Comparison of ENCODE assay signal across 8 cellular contexts in the genomic region with DNA sequence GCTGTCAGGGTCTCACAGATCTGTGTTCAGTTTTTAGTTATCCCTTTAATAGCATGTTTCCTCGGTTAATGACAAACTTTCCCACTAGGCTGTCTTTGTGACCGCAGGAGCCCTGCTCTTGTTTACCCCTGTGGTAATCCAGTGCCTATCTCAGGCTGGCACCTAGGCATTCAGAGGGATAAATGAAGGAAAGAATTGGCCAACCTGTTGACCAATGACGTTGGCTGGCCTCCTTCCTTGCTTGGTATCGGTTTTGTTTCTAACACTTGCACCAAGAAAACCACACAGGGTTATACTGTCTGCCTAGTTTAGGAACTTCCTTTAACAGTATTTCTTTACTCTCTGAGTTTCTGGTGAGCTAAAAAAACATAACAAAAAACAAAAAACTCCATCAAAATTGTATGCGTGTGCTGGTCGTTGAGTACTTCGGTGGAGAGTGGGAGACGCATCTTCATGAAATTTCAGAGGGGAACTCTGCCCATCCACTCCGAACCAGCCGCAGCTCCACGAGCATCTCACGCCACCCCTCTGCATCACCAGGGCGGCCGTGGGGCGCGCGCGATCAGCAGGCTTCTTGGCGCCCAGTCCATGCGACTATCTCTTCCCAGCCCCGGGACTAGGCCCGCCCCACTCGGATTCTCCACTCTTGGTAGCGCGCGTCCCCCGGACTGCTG. TPM values are rescaled to one million over a fixed set of nuclear protein-coding genes. Genes with fewer than 3 reads are reported as not detected.
DNase-seq lines count a peak whose midpoint lies in the region; ATAC-seq and TF ChIP-seq lines count a peak whose summit lies in the region.

No MANE protein-coding gene starts in this region.

- DNase-seq in GM13976 (ENCODE audit: low spot score) (peak; percentile 48), GM23338 (ENCODE audit: low spot score) (peak; percentile 21), MG63 (no peak), MCF 10A (ENCODE audit: unreplicated experiment) (no peak), left colon (no peak), NCI-H748 treated with DMSO at 0.1 percent for 48 hours (lab: John Stamatoyannopoulos, UW) (no peak), DMS79 treated with DMSO at 0.1 percent for 48 hours (lab: John Stamatoyannopoulos, UW) (no peak)

- H3K27me3 Mint-ChIP-seq in GM23338 (ENCODE audit: insufficient read depth, low read depth, poor library complexity) (peaks cover 20% of the 10 kb centered on the region), MCF 10A (ENCODE audit: insufficient read depth, unreplicated experiment) (no peaks in the 10 kb centered on the region)

- no peaks in the 10 kb centered on the region for H3K9me3 ChIP-seq in MG63
- H3K9me3 ChIP-seq in stomach smooth muscle (ENCODE audit: control insufficient read depth in 2 of 2, low read length in 2 of 2), result no peaks in the 10 kb centered on the region

- H3K79me2 ChIP-seq in GM23338 (replicated peaks; ENCODE audit: insufficient read depth), result no peaks in the 10 kb centered on the region

- H3K4me1 ChIP-seq in GM23338 (ENCODE audit: insufficient read depth) (peaks cover 20% of the 10 kb centered on the region), stomach smooth muscle (ENCODE audit: control insufficient read depth, insufficient read depth, low read length) (peaks cover 15% of the 10 kb centered on the region)

- CTCF ChIA-PET in MCF 10A (lab: Yijun Ruan, JAX), result interaction anchor here (0.7 to 5.7 kb wide), 7 partner anchors 9 to 57 kb away, joined by 3 to 50 read pairs (median 4); partner anchors contain the start of gene SRSF8

- BruUV-seq in MCF 10A (replicated peaks; lab: Mats Ljungman, UMichigan), result no TSS peak

- H3K36me3 ChIP-seq in GM23338 (ENCODE audit: insufficient read depth) (no peaks in the 10 kb centered on the region), MG63 (no peaks in the 10 kb centered on the region), stomach smooth muscle (ENCODE audit: control insufficient read depth in 2 of 2, insufficient read depth in 2 of 2, low read length in 2 of 2) (no peaks in the 10 kb centered on the region)

- H3K4me1 Mint-ChIP-seq in GM23338 (peaks cover 42% of the 10 kb centered on the region), MCF 10A (ENCODE audit: insufficient read depth, unreplicated experiment) (peaks cover 43% of the 10 kb centered on the region)

- H3K27ac ChIP-seq in GM23338 (ENCODE audit: low read depth) (no peak overlapping the region), stomach smooth muscle (ENCODE audit: low read length) (peak overlapping the region; percentile 82)

- peak overlapping the region; percentile 84 for H2AFZ ChIP-seq in GM23338

- H3K4me2 ChIP-seq in GM23338, result peak overlapping the region; percentile 89

- peak overlapping the region; percentile 88 for H3K4me3 ChIP-seq in GM23338
- peak overlapping the region; percentile 58 for H3K4me3 ChIP-seq in MG63
- peak overlapping the region; percentile 79 to 89 for H3K4me3 ChIP-seq in stomach smooth muscle (ENCODE audit: low read length in 2 of 2)

- H3K4me3 Mint-ChIP-seq in GM23338, result peak overlapping the region; percentile 74
- H3K4me3 Mint-ChIP-seq in MCF 10A (ENCODE audit: unreplicated experiment), result peak overlapping the region; percentile 85

- peaks cover 4% of the 10 kb centered on the region; the same call in 1 of the 2 replicates for H3F3A ChIP-seq in GM23338 (replicated peaks; ENCODE audit: low read depth)

- no peak overlapping the region for H3K27ac Mint-ChIP-seq in GM23338
- no peak overlapping the region for H3K27ac Mint-ChIP-seq in MCF 10A (ENCODE audit: low read depth, unreplicated experiment)

- ATAC-seq in GM23338 (no peak; the same call in 2 of the 3 replicates), left colon (peak; percentile 19)

- TF ChIP-seq CTCF in GM13976 (IDR thresholded peaks at IDR 0.05; ENCODE audit: borderline replicate concordance, control extremely low read depth, extremely low read depth, insufficient read depth, missing control alignments) (no peak), GM23338 (conservative IDR thresholded peaks at IDR 0.05; ENCODE audit: low read depth in 2 of 2) (no peak), MCF 10A (IDR thresholded peaks at IDR 0.05; ENCODE audit: unreplicated experiment) (no peak)

- H3K27me3 ChIP-seq in GM23338 (ENCODE audit: insufficient read depth), result peaks cover 36% of the 10 kb centered on the region
- no peaks in the 10 kb centered on the region for H3K27me3 ChIP-seq in MG63
- no peaks in the 10 kb centered on the region for H3K27me3 ChIP-seq in stomach smooth muscle (ENCODE audit: control insufficient read depth in 1 of 2, insufficient read depth in 2 of 2, low read length in 2 of 2)

- no peaks in the 10 kb centered on the region for H3K9me2 ChIP-seq in GM23338 (ENCODE audit: insufficient read depth)

- in situ Hi-C loops in GM13976 (cut with MboI; ENCODE audit: low sequenced_read_pairs, unreplicated experiment), result no loop called here

- H3K36me3 Mint-ChIP-seq in GM23338 (ENCODE audit: low read depth) (no peaks in the 10 kb centered on the region; the same call in 2 of the 3 replicates), MCF 10A (ENCODE audit: insufficient read depth, unreplicated experiment) (no peaks in the 10 kb centered on the region)

- H3K9me3 Mint-ChIP-seq in GM23338 (no peaks in the 10 kb centered on the region), MCF 10A (ENCODE audit: unreplicated experiment) (no peaks in the 10 kb centered on the region)

- peak overlapping the region; percentile 60 to 66 for H3K9ac ChIP-seq in stomach smooth muscle (ENCODE audit: low read length in 2 of 2)

- POLR2A ChIA-PET in MCF 10A (lab: Yijun Ruan, JAX), result interaction anchor here (1.1 to 10.3 kb wide), 12 partner anchors 13 to 701 kb away, joined by 3 to 123 read pairs (median 26); partner anchors contain the start of genes CEP57, CWC15, FAM76B and KDM4D

- intact Hi-C loops in MCF 10A (cut with micrococcal nuclease) (loop anchor here (1.0 kb wide), 1 partner anchor 21 kb away; no protein-coding TSS in a partner anchor), left colon (cut with DNase I, micrococcal nuclease) (no loop called here)

- H4K20me1 ChIP-seq in GM23338 (replicated peaks; ENCODE audit: insufficient read depth), result no peaks in the 10 kb centered on the region; the same call in 1 of the 2 replicates

TF ChIP-seq in GM23338, 12 proteins besides CTCF, POLR2A, EP300 and RAD21 (continues in another document):
- no peak for TF ChIP-seq NANOG (IDR thresholded peaks at IDR 0.05; ENCODE audit: borderline replicate concordance)
- no peak for TF ChIP-seq CREB1 (CRISPR knock-in tag; IDR thresholded peaks at IDR 0.05; ENCODE audit: low read depth)
- TF ChIP-seq STAT1 (IDR thresholded peaks at IDR 0.05; ENCODE audit: unreplicated experiment), result no peak
- no peak for TF ChIP-seq EZH2phosphoT487 (IDR thresholded peaks at IDR 0.05; ENCODE audit: unreplicated experiment)
- TF ChIP-seq, protein P1, sequence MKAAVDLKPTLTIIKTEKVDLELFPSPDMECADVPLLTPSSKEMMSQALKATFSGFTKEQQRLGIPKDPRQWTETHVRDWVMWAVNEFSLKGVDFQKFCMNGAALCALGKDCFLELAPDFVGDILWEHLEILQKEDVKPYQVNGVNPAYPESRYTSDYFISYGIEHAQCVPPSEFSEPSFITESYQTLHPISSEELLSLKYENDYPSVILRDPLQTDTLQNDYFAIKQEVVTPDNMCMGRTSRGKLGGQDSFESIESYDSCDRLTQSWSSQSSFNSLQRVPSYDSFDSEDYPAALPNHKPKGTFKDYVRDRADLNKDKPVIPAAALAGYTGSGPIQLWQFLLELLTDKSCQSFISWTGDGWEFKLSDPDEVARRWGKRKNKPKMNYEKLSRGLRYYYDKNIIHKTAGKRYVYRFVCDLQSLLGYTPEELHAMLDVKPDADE (IDR thresholded peaks at IDR 0.05), result no peak

RNA-seq across cellular contexts. Expression of gene ENDOD1, which starts 0.6 kb away (rescaled TPM):
- 4.0 and 4.4 TPM in 2 replicates for total RNA-seq in GM23338 (2014; rRNA removed; shearing (Covaris generic))
- polyA plus RNA-seq in GM23338 (2016; fragmentation: Nextera tagmentation; extraction: Ambion mirVana), result 0.76 and 1.1 TPM in 2 replicates
- 5.4 and 6.4 TPM in 2 replicates for total RNA-seq in MG63 (2014; rRNA removed; shearing (Covaris generic); ENCODE audit: low replicate concordance)
- total RNA-seq in MCF 10A (2022), result 10.8 and 11.4 TPM in 2 replicates
- total RNA-seq in left colon, result 100 to 1,000 TPM in 1 of 2 donors, 10 to 100 TPM in 1; 98.9 to 108 TPM

RNA-seq across cellular contexts. Expression of gene SRSF8, which starts 22.4 kb away (rescaled TPM):
- total RNA-seq in GM23338 (2014; rRNA removed; shearing (Covaris generic)), result 11.0 and 12.6 TPM in 2 replicates
- polyA plus RNA-seq in GM23338 (2016; fragmentation: Nextera tagmentation; extraction: Ambion mirVana), result 18.2 and 19.9 TPM in 2 replicates
- total RNA-seq in MG63 (2014; rRNA removed; shearing (Covaris generic); ENCODE audit: low replicate concordance), result 5.0 and 5.8 TPM in 2 replicates
- total RNA-seq in MCF 10A (2022) (48.5 and 55.6 TPM in 2 replicates), left colon (10 to 100 TPM; 42.8 to 52.7 TPM)

RNA-seq across cellular contexts. Expression of gene KDM4F, which starts 39.9 kb away (rescaled TPM):
- total RNA-seq in GM23338 (2014; rRNA removed; shearing (Covaris generic)), result not detected in 2 replicates
- not detected in 2 replicates for polyA plus RNA-seq in GM23338 (2016; fragmentation: Nextera tagmentation; extraction: Ambion mirVana)
- not detected in 2 replicates for total RNA-seq in MG63 (2014; rRNA removed; shearing (Covaris generic); ENCODE audit: low replicate concordance)
- total RNA-seq in MCF 10A (2022) (not detected in 2 replicates), left colon (not detected)

Comparison
In these comparisons a context has a peak if more than half of its experiments do, and no peak if none do; other contexts are left out.
1. DNase-seq: peak in GM13976 (single experiment) and GM23338 (single experiment); none in MG63 (single experiment), MCF 10A (single experiment), left colon (0 of 2), NCI-H748 treated with DMSO at 0.1 percent for 48 hours (single experiment) and DMS79 treated with DMSO at 0.1 percent for 48 hours (single experiment).
2. Peak in every context shown above with its lines, with median percentiles within 50 percentile points of each other: H3K4me3 ChIP-seq.